In genomic region chr10:37623506-37623905, GRCh38 we compare ENCODE assay signal across 2 cellular contexts.
TF ChIP-seq lines count a peak whose summit lies in the region.

No MANE protein-coding gene starts in this region.

TF ChIP-seq in A549, 52 proteins besides CTCF, POLR2A, EP300 and RAD21 (continued from another document):
- no peak for TF ChIP-seq ATOH8 (CRISPR knock-in tag; IDR thresholded peaks at IDR 0.05; ENCODE audit: low read depth)
- TF ChIP-seq EHF (CRISPR knock-in tag; IDR thresholded peaks at IDR 0.05), result no peak
- no peak for TF ChIP-seq RCOR1 (IDR thresholded peaks at IDR 0.05; ENCODE audit: low read depth, low read length)
- no peak for TF ChIP-seq MYC (IDR thresholded peaks at IDR 0.05; ENCODE audit: borderline replicate concordance, low read length)
- TF ChIP-seq KDM1A (IDR thresholded peaks at IDR 0.05; ENCODE audit: low read depth), result no peak
- no peak for TF ChIP-seq CBX2 (IDR thresholded peaks at IDR 0.05; ENCODE audit: borderline replicate concordance, low read depth)
- TF ChIP-seq ZNF302 (CRISPR knock-in tag; IDR thresholded peaks at IDR 0.05), result no peak
- no peak for TF ChIP-seq RARB (CRISPR knock-in tag; IDR thresholded peaks at IDR 0.05)
- TF ChIP-seq HDAC2 (IDR thresholded peaks at IDR 0.05), result no peak
- TF ChIP-seq CHD4 (IDR thresholded peaks at IDR 0.05; ENCODE audit: borderline replicate concordance), result no peak
- TF ChIP-seq, protein P1, sequence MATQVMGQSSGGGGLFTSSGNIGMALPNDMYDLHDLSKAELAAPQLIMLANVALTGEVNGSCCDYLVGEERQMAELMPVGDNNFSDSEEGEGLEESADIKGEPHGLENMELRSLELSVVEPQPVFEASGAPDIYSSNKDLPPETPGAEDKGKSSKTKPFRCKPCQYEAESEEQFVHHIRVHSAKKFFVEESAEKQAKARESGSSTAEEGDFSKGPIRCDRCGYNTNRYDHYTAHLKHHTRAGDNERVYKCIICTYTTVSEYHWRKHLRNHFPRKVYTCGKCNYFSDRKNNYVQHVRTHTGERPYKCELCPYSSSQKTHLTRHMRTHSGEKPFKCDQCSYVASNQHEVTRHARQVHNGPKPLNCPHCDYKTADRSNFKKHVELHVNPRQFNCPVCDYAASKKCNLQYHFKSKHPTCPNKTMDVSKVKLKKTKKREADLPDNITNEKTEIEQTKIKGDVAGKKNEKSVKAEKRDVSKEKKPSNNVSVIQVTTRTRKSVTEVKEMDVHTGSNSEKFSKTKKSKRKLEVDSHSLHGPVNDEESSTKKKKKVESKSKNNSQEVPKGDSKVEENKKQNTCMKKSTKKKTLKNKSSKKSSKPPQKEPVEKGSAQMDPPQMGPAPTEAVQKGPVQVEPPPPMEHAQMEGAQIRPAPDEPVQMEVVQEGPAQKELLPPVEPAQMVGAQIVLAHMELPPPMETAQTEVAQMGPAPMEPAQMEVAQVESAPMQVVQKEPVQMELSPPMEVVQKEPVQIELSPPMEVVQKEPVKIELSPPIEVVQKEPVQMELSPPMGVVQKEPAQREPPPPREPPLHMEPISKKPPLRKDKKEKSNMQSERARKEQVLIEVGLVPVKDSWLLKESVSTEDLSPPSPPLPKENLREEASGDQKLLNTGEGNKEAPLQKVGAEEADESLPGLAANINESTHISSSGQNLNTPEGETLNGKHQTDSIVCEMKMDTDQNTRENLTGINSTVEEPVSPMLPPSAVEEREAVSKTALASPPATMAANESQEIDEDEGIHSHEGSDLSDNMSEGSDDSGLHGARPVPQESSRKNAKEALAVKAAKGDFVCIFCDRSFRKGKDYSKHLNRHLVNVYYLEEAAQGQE (IDR thresholded peaks at IDR 0.05), result no peak
- TF ChIP-seq, protein P2, sequence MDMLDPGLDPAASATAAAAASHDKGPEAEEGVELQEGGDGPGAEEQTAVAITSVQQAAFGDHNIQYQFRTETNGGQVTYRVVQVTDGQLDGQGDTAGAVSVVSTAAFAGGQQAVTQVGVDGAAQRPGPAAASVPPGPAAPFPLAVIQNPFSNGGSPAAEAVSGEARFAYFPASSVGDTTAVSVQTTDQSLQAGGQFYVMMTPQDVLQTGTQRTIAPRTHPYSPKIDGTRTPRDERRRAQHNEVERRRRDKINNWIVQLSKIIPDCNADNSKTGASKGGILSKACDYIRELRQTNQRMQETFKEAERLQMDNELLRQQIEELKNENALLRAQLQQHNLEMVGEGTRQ (IDR thresholded peaks at IDR 0.05), result no peak

TF ChIP-seq in HepG2, 621 proteins besides CTCF, POLR2A, EP300 and RAD21 (continued from another document and continues in another):
- TF ChIP-seq, protein P3, sequence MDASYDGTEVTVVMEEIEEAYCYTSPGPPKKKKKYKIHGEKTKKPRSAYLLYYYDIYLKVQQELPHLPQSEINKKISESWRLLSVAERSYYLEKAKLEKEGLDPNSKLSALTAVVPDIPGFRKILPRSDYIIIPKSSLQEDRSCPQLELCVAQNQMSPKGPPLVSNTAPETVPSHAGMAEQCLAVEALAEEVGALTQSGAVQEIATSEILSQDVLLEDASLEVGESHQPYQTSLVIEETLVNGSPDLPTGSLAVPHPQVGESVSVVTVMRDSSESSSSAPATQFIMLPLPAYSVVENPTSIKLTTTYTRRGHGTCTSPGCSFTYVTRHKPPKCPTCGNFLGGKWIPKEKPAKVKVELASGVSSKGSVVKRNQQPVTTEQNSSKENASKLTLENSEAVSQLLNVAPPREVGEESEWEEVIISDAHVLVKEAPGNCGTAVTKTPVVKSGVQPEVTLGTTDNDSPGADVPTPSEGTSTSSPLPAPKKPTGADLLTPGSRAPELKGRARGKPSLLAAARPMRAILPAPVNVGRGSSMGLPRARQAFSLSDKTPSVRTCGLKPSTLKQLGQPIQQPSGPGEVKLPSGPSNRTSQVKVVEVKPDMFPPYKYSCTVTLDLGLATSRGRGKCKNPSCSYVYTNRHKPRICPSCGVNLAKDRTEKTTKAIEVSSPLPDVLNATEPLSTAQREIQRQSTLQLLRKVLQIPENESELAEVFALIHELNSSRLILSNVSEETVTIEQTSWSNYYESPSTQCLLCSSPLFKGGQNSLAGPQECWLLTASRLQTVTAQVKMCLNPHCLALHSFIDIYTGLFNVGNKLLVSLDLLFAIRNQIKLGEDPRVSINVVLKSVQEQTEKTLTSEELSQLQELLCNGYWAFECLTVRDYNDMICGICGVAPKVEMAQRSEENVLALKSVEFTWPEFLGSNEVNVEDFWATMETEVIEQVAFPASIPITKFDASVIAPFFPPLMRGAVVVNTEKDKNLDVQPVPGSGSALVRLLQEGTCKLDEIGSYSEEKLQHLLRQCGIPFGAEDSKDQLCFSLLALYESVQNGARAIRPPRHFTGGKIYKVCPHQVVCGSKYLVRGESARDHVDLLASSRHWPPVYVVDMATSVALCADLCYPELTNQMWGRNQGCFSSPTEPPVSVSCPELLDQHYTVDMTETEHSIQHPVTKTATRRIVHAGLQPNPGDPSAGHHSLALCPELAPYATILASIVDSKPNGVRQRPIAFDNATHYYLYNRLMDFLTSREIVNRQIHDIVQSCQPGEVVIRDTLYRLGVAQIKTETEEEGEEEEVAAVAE (CRISPR knock-in tag; IDR thresholded peaks at IDR 0.05; ENCODE audit: borderline replicate concordance), result no peak
- peak; percentile 78; the same call in 1 of the 2 replicates for TF ChIP-seq ESRRA (CRISPR knock-in tag; IDR thresholded peaks at IDR 0.05; ENCODE audit: low read depth)
- TF ChIP-seq, protein P4, sequence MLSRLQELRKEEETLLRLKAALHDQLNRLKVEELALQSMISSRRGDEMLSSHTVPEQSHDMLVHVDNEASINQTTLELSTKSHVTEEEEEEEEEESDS (CRISPR knock-in tag; IDR thresholded peaks at IDR 0.05; ENCODE audit: borderline replicate concordance), result no peak
- no peak for TF ChIP-seq RFXANK (CRISPR knock-in tag; IDR thresholded peaks at IDR 0.05)
- peak; percentile 37; the same call in 1 of the 2 replicates for TF ChIP-seq FOXJ3 (CRISPR knock-in tag; IDR thresholded peaks at IDR 0.05; ENCODE audit: borderline replicate concordance)
- peak; percentile 81 for TF ChIP-seq PAXIP1 (CRISPR knock-in tag; conservative IDR thresholded peaks at IDR 0.05)
- peak; percentile 82 for TF ChIP-seq FOXA3 (CRISPR knock-in tag; IDR thresholded peaks at IDR 0.05)
- no peak for TF ChIP-seq SOX13 (IDR thresholded peaks at IDR 0.05)
- TF ChIP-seq SOX13 (CRISPR knock-in tag; conservative IDR thresholded peaks at IDR 0.05 in 1 of 2, IDR thresholded peaks at IDR 0.05 in 1 of 2), result peak in 1 of 2 experiments; percentile 63; a peak in 2 of 4 replicates
- no peak for TF ChIP-seq IRF1 (CRISPR knock-in tag; IDR thresholded peaks at IDR 0.05; ENCODE audit: low read depth)
- no peak for TF ChIP-seq SOX6 (IDR thresholded peaks at IDR 0.05)
- TF ChIP-seq SOX6 (CRISPR knock-in tag; IDR thresholded peaks at IDR 0.05), result peak; percentile 64
- TF ChIP-seq AHDC1 (CRISPR knock-in tag; IDR thresholded peaks at IDR 0.05; ENCODE audit: borderline replicate concordance), result peak; percentile 20; the same call in 1 of the 2 replicates
- TF ChIP-seq ZNF121 (CRISPR knock-in tag; IDR thresholded peaks at IDR 0.05), result 0 out of 2 replicates have a peak, but pooled peaks have one; percentile 17
- TF ChIP-seq CHD2 (IDR thresholded peaks at IDR 0.05; ENCODE audit: low read depth, low read length), result no peak
- no peak for TF ChIP-seq ZNF552 (CRISPR knock-in tag; IDR thresholded peaks at IDR 0.05; ENCODE audit: borderline replicate concordance)
- TF ChIP-seq DNMT3B (CRISPR knock-in tag; conservative IDR thresholded peaks at IDR 0.05), result no peak
- TF ChIP-seq NFIC (IDR thresholded peaks at IDR 0.05; ENCODE audit: low read length), result 0 out of 2 replicates have a peak, but pooled peaks have one; percentile 30
- 0 out of 2 replicates have a peak, but pooled peaks have one; percentile 26 for TF ChIP-seq ZNF503 (CRISPR knock-in tag; IDR thresholded peaks at IDR 0.05)
- no peak for TF ChIP-seq ZNF207 (IDR thresholded peaks at IDR 0.05; ENCODE audit: borderline replicate concordance)
- no peak for TF ChIP-seq UBTF (CRISPR knock-in tag; IDR thresholded peaks at IDR 0.05)
